ENCODE assay signal across 29 cellular contexts in genomic region chr2:144326845-144327244, GRCh38.
DNase-seq lines count a peak whose midpoint lies in the region; ATAC-seq and TF ChIP-seq lines count a peak whose summit lies in the region.
"Had no signal": no experiment of that assay in that cellular context is flagged by ENCODE, and none has a peak within 500 bp of the region (broad histone marks: within the 10 kb centered on the region; RNA-seq: fewer than 3 reads in every experiment).

No MANE protein-coding gene starts in this region.

- no peak overlapping the region for H3K4me3 ChIP-seq in mesenchymal stem cell (ENCODE audit: insufficient read depth in 1 of 2, low read depth in 1 of 2, low read length in 2 of 2)
- H3K4me3 ChIP-seq: cardiac muscle cell, psoas muscle had no signal

- TF ChIP-seq CTCF in HFFc6 (IDR thresholded peaks at IDR 0.05): peak; percentile 13; the same call in 1 of the 2 replicates

- no peak overlapping the region for H3K4me3 Mint-ChIP-seq in activated CD4-positive, alpha-beta T cell treated with anti-CD3 and anti-CD28 coated beads, Interleukin-2, amount 10 ng/mL, durations not matched to agents 24 days and 14 days
- no peak overlapping the region for H3K4me3 Mint-ChIP-seq in activated CD4-positive, alpha-beta T cell treated with anti-CD3 and anti-CD28 coated beads, Interleukin-2, amount 10 ng/mL, durations not matched to agents 7 days and 5 days
- H3K4me3 Mint-ChIP-seq in HFFc6: no peak overlapping the region
- H3K4me3 Mint-ChIP-seq in activated naive CD8-positive, alpha-beta T cell treated with anti-CD3 and anti-CD28 coated beads for 36 hours: no peak overlapping the region
- H3K4me3 Mint-ChIP-seq: mesothelial cell of epicardium, type B pancreatic cell had no signal

- H3K36me3 ChIP-seq in mesenchymal stem cell (ENCODE audit: control insufficient read depth in 1 of 2, insufficient read depth in 2 of 2, low read depth in 1 of 2, low read length in 2 of 2): no peaks in the 10 kb centered on the region
- H3K36me3 ChIP-seq: cardiac muscle cell had no signal

- peaks cover 23% of the 10 kb centered on the region for H3K79me1 ChIP-seq in mesenchymal stem cell (replicated peaks; ENCODE audit: low read length, poor library complexity, severe bottlenecking)

- no peaks in the 10 kb centered on the region for H3K27me3 ChIP-seq in mesenchymal stem cell (ENCODE audit: control insufficient read depth in 1 of 2, insufficient read depth in 1 of 2, low read length in 2 of 2)
- H3K27me3 ChIP-seq: cardiac muscle cell had no signal

- peak overlapping the region; percentile 91 for H2AK5ac ChIP-seq in mesenchymal stem cell (ENCODE audit: low read length, severe bottlenecking)

- intact Hi-C loops in activated CD4-positive, alpha-beta T cell treated with anti-CD3 and anti-CD28 coated beads, Interleukin-2, amount 10 ng/mL, durations not matched to agents 24 days and 14 days (cut with micrococcal nuclease): loop anchor here (10.0 kb wide), 1 partner anchor 392 kb away; no protein-coding TSS in a partner anchor

- H3K36me3 Mint-ChIP-seq in activated CD4-positive, alpha-beta T cell treated with anti-CD3 and anti-CD28 coated beads, Interleukin-2, amount 10 ng/mL, durations not matched to agents 24 days and 14 days (ENCODE audit: low read depth): peaks cover 30% of the 10 kb centered on the region
- peaks cover 18% of the 10 kb centered on the region for H3K36me3 Mint-ChIP-seq in activated CD4-positive, alpha-beta T cell treated with anti-CD3 and anti-CD28 coated beads, Interleukin-2, amount 10 ng/mL, durations not matched to agents 7 days and 5 days (ENCODE audit: low read depth)
- H3K36me3 Mint-ChIP-seq in HFFc6 (ENCODE audit: low read depth): peaks cover 6% of the 10 kb centered on the region
- peaks cover 39% of the 10 kb centered on the region for H3K36me3 Mint-ChIP-seq in activated naive CD8-positive, alpha-beta T cell treated with anti-CD3 and anti-CD28 coated beads for 36 hours

- H2BK15ac ChIP-seq in mesenchymal stem cell (ENCODE audit: low read depth, poor library complexity, severe bottlenecking): no peak overlapping the region

- ATAC-seq in HG02938 (IDR thresholded peaks at IDR 0.05; ENCODE audit: unreplicated experiment): no peak
- ATAC-seq: psoas muscle, sciatic nerve had no signal

- no peak overlapping the region for H2BK5ac ChIP-seq in mesenchymal stem cell (ENCODE audit: low read depth, low read length, poor library complexity, severe bottlenecking)

- H4K91ac ChIP-seq in mesenchymal stem cell (ENCODE audit: low read length): no peak overlapping the region

- H2BK12ac ChIP-seq in mesenchymal stem cell (ENCODE audit: low read length in 2 of 2): no peak overlapping the region

- peak overlapping the region; percentile 62 for H3K27ac Mint-ChIP-seq in activated CD4-positive, alpha-beta T cell treated with anti-CD3 and anti-CD28 coated beads, Interleukin-2, amount 10 ng/mL, durations not matched to agents 24 days and 14 days
- no peak overlapping the region for H3K27ac Mint-ChIP-seq in activated CD4-positive, alpha-beta T cell treated with anti-CD3 and anti-CD28 coated beads, Interleukin-2, amount 10 ng/mL, durations not matched to agents 7 days and 5 days
- H3K27ac Mint-ChIP-seq in HFFc6: no peak overlapping the region
- peak overlapping the region; percentile 57 for H3K27ac Mint-ChIP-seq in activated naive CD8-positive, alpha-beta T cell treated with anti-CD3 and anti-CD28 coated beads for 36 hours
- H3K27ac Mint-ChIP-seq: mesothelial cell of epicardium, type B pancreatic cell had no signal

- H3K23ac ChIP-seq in mesenchymal stem cell (ENCODE audit: low read length in 2 of 2): no peak overlapping the region

- no peak overlapping the region for H3K9ac ChIP-seq in mesenchymal stem cell (ENCODE audit: low read length)

- no peaks in the 10 kb centered on the region for H3K9me3 Mint-ChIP-seq in activated CD4-positive, alpha-beta T cell treated with anti-CD3 and anti-CD28 coated beads, Interleukin-2, amount 10 ng/mL, durations not matched to agents 24 days and 14 days
- peaks cover 5% of the 10 kb centered on the region for H3K9me3 Mint-ChIP-seq in activated CD4-positive, alpha-beta T cell treated with anti-CD3 and anti-CD28 coated beads, Interleukin-2, amount 10 ng/mL, durations not matched to agents 7 days and 5 days
- H3K9me3 Mint-ChIP-seq in HFFc6: no peaks in the 10 kb centered on the region; the same call in 1 of the 2 replicates
- H3K9me3 Mint-ChIP-seq in activated naive CD8-positive, alpha-beta T cell treated with anti-CD3 and anti-CD28 coated beads for 36 hours: peaks cover 6% of the 10 kb centered on the region

- no peak overlapping the region for H3K4me2 ChIP-seq in mesenchymal stem cell (ENCODE audit: low read length, poor library complexity, severe bottlenecking)

- WGBS in mesenchymal stem cell: 77% methylated on average over 3 of the region's 3 CpGs

- peaks cover 66% of the 10 kb centered on the region for H3K4me1 Mint-ChIP-seq in activated CD4-positive, alpha-beta T cell treated with anti-CD3 and anti-CD28 coated beads, Interleukin-2, amount 10 ng/mL, durations not matched to agents 24 days and 14 days
- H3K4me1 Mint-ChIP-seq in activated CD4-positive, alpha-beta T cell treated with anti-CD3 and anti-CD28 coated beads, Interleukin-2, amount 10 ng/mL, durations not matched to agents 7 days and 5 days: peaks cover 58% of the 10 kb centered on the region
- peaks cover 42% of the 10 kb centered on the region for H3K4me1 Mint-ChIP-seq in HFFc6 (ENCODE audit: low read depth)
- peaks cover 71% of the 10 kb centered on the region for H3K4me1 Mint-ChIP-seq in activated naive CD8-positive, alpha-beta T cell treated with anti-CD3 and anti-CD28 coated beads for 36 hours

- no peak for DNase-seq in activated CD4-positive, alpha-beta T cell treated with anti-CD3 and anti-CD28 coated beads, Interleukin-2, amount 10 ng/mL, durations not matched to agents 24 days and 14 days
- no peak for DNase-seq in activated CD4-positive, alpha-beta T cell treated with anti-CD3 and anti-CD28 coated beads, Interleukin-2, amount 10 ng/mL, durations not matched to agents 7 days and 5 days
- DNase-seq in HFFc6 (no peak), mesenchymal stem cell (no peak), DMS53 (lab: John Stamatoyannopoulos, UW) (no peak), NCI-H1048 (lab: John Stamatoyannopoulos, UW) (no peak)
- no peak for DNase-seq in activated naive CD8-positive, alpha-beta T cell treated with anti-CD3 and anti-CD28 coated beads for 36 hours
- DNase-seq: 8988T; activated CD4-positive, alpha-beta T cell treated with anti-CD3 and anti-CD28 coated beads for 1 hour; C1 segment of cervical spinal cord; COR-L47; cortex of kidney; DMS79; effector memory CD4-positive, alpha-beta T cell; GDM1; IMR-90; NCI-H1092 treated with DMSO at 0.1 percent for 48 hours; NCI-H1694 treated with DMSO at 0.1 percent for 48 hours; NCI-H82; occipital lobe; psoas muscle; SIG-M5; stimulated activated CD4-positive, alpha-beta T cell treated with anti-CD3 and anti-CD28 coated beads, Interleukin-4, amount 100 ng/mL, for 24 hours; substantia nigra had no signal

- no peak overlapping the region for H2BK120ac ChIP-seq in mesenchymal stem cell (ENCODE audit: low read depth, low read length)

- no peaks in the 10 kb centered on the region for H3K9me3 ChIP-seq in mesenchymal stem cell (ENCODE audit: control insufficient read depth, low read length)
- H3K9me3 ChIP-seq: psoas muscle had no signal

- no peak overlapping the region for H3K4ac ChIP-seq in mesenchymal stem cell (ENCODE audit: low read depth in 1 of 2, low read length in 2 of 2)

- no peak overlapping the region for H3K14ac ChIP-seq in mesenchymal stem cell (ENCODE audit: low read length in 2 of 2)

- H3K4me1 ChIP-seq in mesenchymal stem cell (ENCODE audit: control insufficient read depth, insufficient read depth, low read depth, low read length): peaks cover 4% of the 10 kb centered on the region

- H2AFZ ChIP-seq in mesenchymal stem cell (ENCODE audit: low read depth, low read length): no peak overlapping the region

- H3K27me3 Mint-ChIP-seq in activated CD4-positive, alpha-beta T cell treated with anti-CD3 and anti-CD28 coated beads, Interleukin-2, amount 10 ng/mL, durations not matched to agents 24 days and 14 days: no peaks in the 10 kb centered on the region
- H3K27me3 Mint-ChIP-seq in activated CD4-positive, alpha-beta T cell treated with anti-CD3 and anti-CD28 coated beads, Interleukin-2, amount 10 ng/mL, durations not matched to agents 7 days and 5 days: no peaks in the 10 kb centered on the region
- no peaks in the 10 kb centered on the region; the same call in 1 of the 2 replicates for H3K27me3 Mint-ChIP-seq in HFFc6 (ENCODE audit: insufficient read depth)
- H3K27me3 Mint-ChIP-seq in activated naive CD8-positive, alpha-beta T cell treated with anti-CD3 and anti-CD28 coated beads for 36 hours: no peaks in the 10 kb centered on the region

- no peak overlapping the region for H3K27ac ChIP-seq in mesenchymal stem cell (ENCODE audit: low read length, poor library complexity, severe bottlenecking)
- H3K27ac ChIP-seq: cardiac muscle cell, psoas muscle had no signal

- no peak overlapping the region for H3K18ac ChIP-seq in mesenchymal stem cell (ENCODE audit: low read depth in 1 of 2, low read length in 2 of 2)

- H4K8ac ChIP-seq in mesenchymal stem cell (ENCODE audit: low read length): no peak overlapping the region

- POLR2A ChIA-PET in activated CD4-positive, alpha-beta T cell treated with anti-CD3 and anti-CD28 coated beads, Interleukin-2, amount 10 ng/mL, durations not matched to agents 7 days and 5 days (lab: Charles Lee): interaction anchor here (0.6 kb wide), 1 partner anchor 14 kb away, joined by 3 read pairs; no protein-coding TSS in a partner anchor

- CTCF ChIA-PET in activated CD4-positive, alpha-beta T cell treated with anti-CD3 and anti-CD28 coated beads, Interleukin-2, amount 10 ng/mL, durations not matched to agents 7 days and 5 days (lab: Charles Lee): interaction anchor here (0.8 to 1.4 kb wide), 3 partner anchors 11 to 164 kb away, joined by 3 to 4 read pairs (median 3); no protein-coding TSS in a partner anchor

Comparison
In these comparisons a context has a peak if more than half of its experiments do, and no peak if none do; other contexts are left out.
1. H3K27ac Mint-ChIP-seq: peak in activated CD4-positive, alpha-beta T cell treated with anti-CD3 and anti-CD28 coated beads, Interleukin-2, amount 10 ng/mL, durations not matched to agents 24 days and 14 days (single experiment) and activated naive CD8-positive, alpha-beta T cell treated with anti-CD3 and anti-CD28 coated beads for 36 hours (single experiment); none in activated CD4-positive, alpha-beta T cell treated with anti-CD3 and anti-CD28 coated beads, Interleukin-2, amount 10 ng/mL, durations not matched to agents 7 days and 5 days (single experiment) and HFFc6 (single experiment).